8 cellular contexts compared by ENCODE assay signal in the genomic region with DNA sequence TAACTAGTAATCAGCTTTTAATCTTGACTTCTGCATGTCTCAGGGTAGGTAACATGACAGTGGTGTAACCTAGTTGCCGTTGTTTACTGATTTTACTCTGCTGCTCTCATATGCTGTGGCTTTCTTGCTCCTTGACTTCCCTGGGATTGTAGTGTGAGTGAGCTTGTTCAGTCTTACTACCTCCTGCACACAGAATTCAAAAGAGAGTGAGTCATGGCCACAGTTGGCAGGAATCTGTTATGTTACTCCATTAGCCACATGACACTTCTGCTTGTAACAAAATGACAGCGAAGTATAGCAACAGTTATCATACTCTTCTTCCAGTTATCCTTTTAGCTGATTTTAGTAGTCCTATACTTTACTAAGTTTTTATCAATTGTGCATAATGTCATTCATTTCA. TPM values are rescaled to one million over a fixed set of nuclear protein-coding genes. Genes with fewer than 3 reads are reported as not detected.
DNase-seq lines count a peak whose midpoint lies in the region; ATAC-seq and TF ChIP-seq lines count a peak whose summit lies in the region.

No MANE protein-coding gene starts in this region.

- TF ChIP-seq EP300 in sigmoid colon (IDR thresholded peaks at IDR 0.05), result no peak

- TF ChIP-seq CTCF in fibroblast of villous mesenchyme (IDR thresholded peaks at IDR 0.05; ENCODE audit: insufficient read depth, low read depth, low read length) (no peak), sigmoid colon (IDR thresholded peaks at IDR 0.05) (no peak), endothelial cell (IDR thresholded peaks at IDR 0.05; ENCODE audit: unreplicated experiment) (no peak)

- peaks cover 4% of the 10 kb centered on the region for H3K27me3 Mint-ChIP-seq in endothelial cell (ENCODE audit: unreplicated experiment)

- no peaks in the 10 kb centered on the region for H3K9me3 Mint-ChIP-seq in endothelial cell (ENCODE audit: unreplicated experiment)

- H3K4me3 ChIP-seq in fibroblast of villous mesenchyme (ENCODE audit: low read depth, low read length) (no peak overlapping the region), sigmoid colon (no peak overlapping the region)

- no peak overlapping the region for H3K27ac Mint-ChIP-seq in endothelial cell (ENCODE audit: unreplicated experiment)

- no peak overlapping the region for H3K4me3 Mint-ChIP-seq in endothelial cell (ENCODE audit: unreplicated experiment)

- ATAC-seq in HG02981 (IDR thresholded peaks at IDR 0.05; ENCODE audit: unreplicated experiment), result no peak

- DNase-seq in HCEC 1CT, result peak; percentile 90
- peak; percentile 71 for DNase-seq in RKO (ENCODE audit: low spot score)
- DNase-seq in fibroblast of villous mesenchyme (ENCODE audit: low read depth), result peak; percentile 90
- peak; percentile 77 for DNase-seq in sigmoid colon
- DNase-seq in stimulated activated CD4-positive, alpha-beta T cell treated with anti-CD3 and anti-CD28 coated beads, Interleukin-2, amount 100 ng/mL, for 48 hours, result no peak
- no peak for DNase-seq in SKM-1 (lab: John Stamatoyannopoulos, UW; ENCODE audit: unreplicated experiment)
- DNase-seq in endothelial cell (ENCODE audit: low spot score), result no peak

- intact Hi-C loops in sigmoid colon (cut with DNase I), result no loop called here

- no peak for TF ChIP-seq POLR2A in sigmoid colon (IDR thresholded peaks at IDR 0.05)

- no peaks in the 10 kb centered on the region for H3K36me3 ChIP-seq in sigmoid colon

- 80 to 85% methylated on average over 2 of the region's 2 CpGs for WGBS in sigmoid colon, 2 donors

- peaks cover 0 to 99% (median 88%) of the 10 kb centered on the region in 4 donors for H3K4me1 ChIP-seq in sigmoid colon

- peak overlapping the region in 3 of 4 donors; percentile 38 to 59 (median 43) for H3K27ac ChIP-seq in sigmoid colon

- no peaks in the 10 kb centered on the region for H3K27me3 ChIP-seq in sigmoid colon

- H3K4me1 Mint-ChIP-seq in endothelial cell (ENCODE audit: unreplicated experiment), result peaks cover 27% of the 10 kb centered on the region

- peaks cover 5% of the 10 kb centered on the region for H3K36me3 Mint-ChIP-seq in endothelial cell (ENCODE audit: low read depth, unreplicated experiment)

- no peaks in the 10 kb centered on the region for H3K9me3 ChIP-seq in sigmoid colon

RNA-seq across cellular contexts. Expression of a gene that starts 18.8 kb away (rescaled TPM):
- total RNA-seq in fibroblast of villous mesenchyme (48.0 and 66.9 TPM in 2 replicates), sigmoid colon (100 to 1,000 TPM in 1 of 4 donors, 10 to 100 TPM in 3; 42.8 to 129 (median 64.9) TPM), endothelial cell (ENCODE audit: unreplicated experiment) (60.5 TPM)
- 10 to 100 TPM in 1 of 3 donors, 1 to 10 TPM in 2; 4.6 to 18.9 (median 5.4) TPM for polyA plus RNA-seq in sigmoid colon

Comparison
In these comparisons a context has a peak if more than half of its experiments do, and no peak if none do; other contexts are left out.
1. DNase-seq: peak in HCEC 1CT (single experiment), RKO (single experiment), fibroblast of villous mesenchyme (single experiment) and sigmoid colon (single experiment); none in stimulated activated CD4-positive, alpha-beta T cell treated with anti-CD3 and anti-CD28 coated beads, Interleukin-2, amount 100 ng/mL, for 48 hours (0 of 2), SKM-1 (single experiment) and endothelial cell (single experiment).